Comparison of ENCODE assay signal across 8 cellular contexts in the genomic region with DNA sequence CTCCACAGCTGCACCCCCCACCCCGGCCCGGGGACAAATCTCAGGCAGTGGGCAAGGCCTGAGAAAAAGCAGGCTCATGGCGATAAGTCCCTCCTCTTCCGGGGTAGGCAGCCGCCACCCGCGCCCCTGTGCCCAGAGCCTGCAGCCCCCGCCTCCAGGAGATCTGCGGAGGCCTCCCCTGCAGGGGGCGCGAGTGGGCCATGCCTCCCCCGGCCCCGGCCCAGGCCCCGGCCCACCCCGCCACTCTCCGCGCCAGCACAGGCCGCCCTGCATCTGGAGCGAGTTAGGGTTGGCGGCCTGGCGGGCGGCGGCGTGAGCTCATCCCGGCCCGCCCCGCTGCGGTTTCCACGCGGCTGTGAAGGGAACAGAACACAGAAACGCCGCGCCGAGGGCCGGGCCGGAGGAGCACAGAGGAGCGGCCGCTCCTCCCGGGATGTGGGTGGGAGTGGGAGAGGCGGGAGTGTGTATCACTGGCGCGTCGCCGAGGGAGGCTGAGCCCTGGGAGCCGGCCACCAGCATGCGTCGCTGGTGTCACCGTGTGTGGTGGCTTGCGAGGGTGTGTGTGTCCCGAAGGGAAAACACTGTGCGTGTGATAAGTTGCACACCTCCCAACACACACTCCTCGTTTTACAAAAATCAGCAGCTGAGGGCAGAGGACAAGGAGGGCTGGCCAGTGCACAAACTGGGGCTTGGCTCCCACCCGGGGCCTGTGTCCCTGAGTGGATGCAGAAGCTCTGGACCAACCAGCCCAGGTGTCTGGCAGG. TPM values are rescaled to one million over a fixed set of nuclear protein-coding genes. Genes with fewer than 3 reads are reported as not detected.
A peak's percentile ranks its signal among the peaks of the same experiment; 100 is the strongest.
DNase-seq lines count a peak whose midpoint lies in the region; ATAC-seq, FAIRE-seq and TF ChIP-seq lines count a peak whose summit lies in the region.

No MANE protein-coding gene starts in this region.

- CTCF ChIA-PET in Panc1 (lab: Charles Lee) = interaction anchor here (0.6 to 0.7 kb wide), 2 partner anchors 90 to 1771 kb away, joined by 3 to 4 read pairs; no protein-coding TSS in a partner anchor

- intact Hi-C loops in Panc1 (cut with micrococcal nuclease; ENCODE audit: unreplicated experiment) = no loop called here

- H3K36me3 ChIP-seq in Panc1 (ENCODE audit: control insufficient read depth, insufficient read depth, low read length) (no peaks in the 10 kb centered on the region), neutrophil (no peaks in the 10 kb centered on the region), subcutaneous abdominal adipose tissue (ENCODE audit: control insufficient read depth in 5 of 5, insufficient read depth in 5 of 5, low read length in 5 of 5) (no peaks in the 10 kb centered on the region)

- no peaks in the 10 kb centered on the region for H3K4me1 ChIP-seq in Panc1 (ENCODE audit: control insufficient read depth, insufficient read depth, low read length)
- H3K4me1 ChIP-seq in foreskin keratinocyte = no peaks in the 10 kb centered on the region
- peaks cover 5 to 15% of the 10 kb centered on the region in 2 experiments for H3K4me1 ChIP-seq in neutrophil (ENCODE audit: control insufficient read depth in 1 of 2, insufficient read depth in 1 of 2, low read depth in 1 of 2, low read length in 1 of 2)
- peaks cover 6 to 50% (median 42%) of the 10 kb centered on the region in 5 donors for H3K4me1 ChIP-seq in subcutaneous abdominal adipose tissue (ENCODE audit: control insufficient read depth in 5 of 5, insufficient read depth in 5 of 5, low read length in 5 of 5)

- in situ Hi-C loops in Panc1 (cut with HindIII; ENCODE audit: low pct_unique_long_range_greater_than_20kb, low sequenced_read_pairs) = no loop called here

- peak; percentile 74 for FAIRE-seq in GM18507 (lab: Jason Lieb, UNC)

- peak overlapping the region in 4 of 5 donors; percentile 56 to 84 (median 70) for H3K9ac ChIP-seq in subcutaneous abdominal adipose tissue (ENCODE audit: low read length in 5 of 5)

- peak overlapping the region; percentile 33 for H3K27ac ChIP-seq in 22Rv1
- no peak overlapping the region for H3K27ac ChIP-seq in Panc1 (ENCODE audit: low read length)
- no peak overlapping the region for H3K27ac ChIP-seq in foreskin keratinocyte
- H3K27ac ChIP-seq in neutrophil = no peak overlapping the region
- peak overlapping the region; percentile 65 for H3K27ac ChIP-seq in subcutaneous abdominal adipose tissue (ENCODE audit: low read depth, low read length)

- TF ChIP-seq CTCF in 22Rv1 (IDR thresholded peaks at IDR 0.05) (peak; percentile 80), Panc1 (IDR thresholded peaks at IDR 0.05) (peak; percentile 65), foreskin keratinocyte (conservative IDR thresholded peaks at IDR 0.05) (peak; percentile 56), neutrophil (IDR thresholded peaks at IDR 0.05) (no peak)

- DNase-seq in GM18507 (ENCODE audit: extremely low spot score, insufficient read length, low read depth) (peak; percentile 63), Panc1 (ENCODE audit: low read depth, low spot score) (no peak), foreskin keratinocyte (no peak)
- DNase-seq in activated effector memory CD4-positive, alpha-beta T cell treated with anti-CD3 and anti-CD28 coated beads, Interleukin-2, amount 50 U/mL, for 16 hours = peak; percentile 89

- BruUV-seq in Panc1 (replicated peaks; lab: Mats Ljungman, UMichigan) = no TSS peak

- POLR2A ChIA-PET in Panc1 (lab: Charles Lee) = interaction anchor here (0.6 to 0.7 kb wide), 2 partner anchors 515 to 582 kb away, joined by 4 to 8 read pairs; no protein-coding TSS in a partner anchor

- ATAC-seq in HG03097 (IDR thresholded peaks at IDR 0.05; ENCODE audit: low FRiP score, unreplicated experiment) = peak; percentile 50
- peak; percentile 84 for ATAC-seq in Panc1
- ATAC-seq in foreskin keratinocyte = peak; percentile 73

- H3K4me3 ChIP-seq in Panc1 (ENCODE audit: low read depth in 2 of 2, low read length in 2 of 2) (peak overlapping the region; percentile 32 to 45), neutrophil (ENCODE audit: low read depth in 1 of 2, low read length in 1 of 2) (peak overlapping the region; percentile 42 to 52), subcutaneous abdominal adipose tissue (ENCODE audit: low read depth in 1 of 5, low read length in 5 of 5) (peak overlapping the region in 4 of 5 donors; percentile 63 to 69 (median 64))

- H3K27me3 ChIP-seq in Panc1 (ENCODE audit: control insufficient read depth, insufficient read depth, low read length) (no peaks in the 10 kb centered on the region), foreskin keratinocyte (peaks cover 6% of the 10 kb centered on the region), neutrophil (peaks cover 66% of the 10 kb centered on the region), subcutaneous abdominal adipose tissue (ENCODE audit: control insufficient read depth in 5 of 5, insufficient read depth in 4 of 5, low read length in 5 of 5) (no peaks in the 10 kb centered on the region)

- no peaks in the 10 kb centered on the region for H3K9me3 ChIP-seq in Panc1 (ENCODE audit: control insufficient read depth, insufficient read depth, low read depth, low read length)
- no peaks in the 10 kb centered on the region for H3K9me3 ChIP-seq in neutrophil
- H3K9me3 ChIP-seq in subcutaneous abdominal adipose tissue (ENCODE audit: control insufficient read depth in 5 of 5, low read length in 5 of 5) = peaks cover 0 to 16% (median 7%) of the 10 kb centered on the region in 5 donors

RNA-seq across cellular contexts. Expression of a gene that starts 17.2 kb away (rescaled TPM):
- total RNA-seq in Panc1 (2021; ENCODE audit: unreplicated experiment) = not detected
- not detected for polyA plus RNA-seq in Panc1 (2012; ENCODE audit: insufficient read length)
- total RNA-seq in foreskin keratinocyte = not detected in 2 replicates
- not detected in 2 replicates for polyA plus RNA-seq in foreskin keratinocyte

RNA-seq across cellular contexts. Expression of a gene that starts 31.5 kb away (rescaled TPM):
- not detected for total RNA-seq in Panc1 (2021; ENCODE audit: unreplicated experiment)
- not detected for polyA plus RNA-seq in Panc1 (2012; ENCODE audit: insufficient read length)
- total RNA-seq in foreskin keratinocyte = not detected in 2 replicates
- not detected in 2 replicates for polyA plus RNA-seq in foreskin keratinocyte

Comparison
In these comparisons a context has a peak if more than half of its experiments do, and no peak if none do; other contexts are left out.
1. H3K27ac ChIP-seq: peak in 22Rv1 (single experiment) and subcutaneous abdominal adipose tissue (single experiment); none in Panc1 (single experiment), foreskin keratinocyte (single experiment) and neutrophil (single experiment).
2. DNase-seq: peak in GM18507 (single experiment) and activated effector memory CD4-positive, alpha-beta T cell treated with anti-CD3 and anti-CD28 coated beads, Interleukin-2, amount 50 U/mL, for 16 hours (single experiment); none in Panc1 (single experiment) and foreskin keratinocyte (0 of 2).
3. Peak in every context shown above with its lines, with median percentiles within 50 percentile points of each other: ATAC-seq and H3K4me3 ChIP-seq.